8 cellular contexts compared by ENCODE assay signal in the genomic region with DNA sequence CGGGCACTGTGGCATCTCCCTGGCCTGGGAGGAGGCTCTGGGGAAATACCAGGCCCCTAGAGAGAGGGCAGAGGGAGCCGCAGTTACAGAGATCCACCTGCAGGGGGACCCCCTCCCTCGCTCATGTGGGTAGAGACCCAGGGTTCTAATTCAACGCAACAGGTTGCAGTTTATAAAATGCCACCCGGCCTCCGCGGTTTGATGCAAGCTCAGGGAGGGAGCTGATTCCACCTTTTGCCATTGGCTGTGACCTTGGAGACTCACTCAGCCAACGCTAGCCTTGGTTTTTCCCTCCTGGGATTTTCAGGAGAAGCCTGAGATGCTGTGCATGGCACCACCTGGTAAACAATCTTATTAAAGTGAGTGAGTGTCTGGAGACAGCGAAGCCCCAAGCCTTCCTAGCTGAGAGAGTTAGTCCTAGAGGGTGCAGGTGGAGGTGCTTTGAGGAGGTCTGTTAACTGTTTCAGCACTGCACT. TPM values are rescaled to one million over a fixed set of nuclear protein-coding genes. Genes with fewer than 3 reads are reported as not detected.
DNase-seq lines count a peak whose midpoint lies in the region; ATAC-seq and TF ChIP-seq lines count a peak whose summit lies in the region.

No MANE protein-coding gene starts in this region.

- POLR2A ChIA-PET in AG04450 (lab: Yijun Ruan, JAX), result no interaction called here

- intact Hi-C loops in dorsolateral prefrontal cortex (cut with DNase I), result loop anchor here (2.0 to 5.0 kb wide), 3 partner anchors 72 to 227 kb away; no protein-coding TSS in a partner anchor

- H3K4me3 ChIP-seq in AG04450 (ENCODE audit: low read depth, low read length) (no peak overlapping the region), dorsolateral prefrontal cortex (peak overlapping the region in 1 of 59 donors; percentile 1), lung (no peak overlapping the region)

- H3K27ac ChIP-seq in AG04450 (ENCODE audit: low read depth, low read length), result no peak overlapping the region
- no peak overlapping the region for H3K27ac ChIP-seq in dorsolateral prefrontal cortex
- no peak overlapping the region for H3K27ac ChIP-seq in lung (ENCODE audit: low read depth in 1 of 2, low read length in 1 of 2)

- DNase-seq in AG04450 (ENCODE audit: low read depth, low spot score), result no peak
- DNase-seq in NCI-H226, result peak; percentile 39
- DNase-seq in activated CD4-positive, alpha-beta T cell treated with anti-CD3 and anti-CD28 coated beads, Interleukin-2, amount 50 U/mL, for 24 hours (ENCODE audit: low read depth in 1 of 2, low spot score in 1 of 2), result peak; percentile 54 to 66
- peak in 9 of 10 donors; percentile 28 to 78 (median 64) for DNase-seq in dorsolateral prefrontal cortex
- peak; percentile 67 for DNase-seq in lung (ENCODE audit: low spot score)
- peak; percentile 46 for DNase-seq in stimulated activated CD8-positive, alpha-beta memory T cell treated with anti-CD3 and anti-CD28 coated beads, Interleukin-15, amount 100 ng/mL, for 24 hours (ENCODE audit: low read depth)

- peaks cover 0 to 5% of the 10 kb centered on the region in 2 donors for H3K4me1 ChIP-seq in lung (ENCODE audit: control insufficient read depth in 2 of 2, insufficient read depth in 2 of 2, low read length in 2 of 2)

- CTCF ChIA-PET in AG04450 (lab: Charles Lee), result interaction anchor here (0.5 to 4.6 kb wide), 27 partner anchors 10 to 713 kb away, joined by 3 to 162 read pairs (median 4); a partner anchor contains a TSS

- WGBS in lung, 2 donors, result 7 to 10% methylated on average over 9 of the region's 9 CpGs

- TF ChIP-seq CTCF in AG04450 (IDR thresholded peaks at IDR 0.05; ENCODE audit: low read depth, low read length) (peak; percentile 95), dorsolateral prefrontal cortex (IDR thresholded peaks at IDR 0.05 in 54 of 56, conservative IDR thresholded peaks at IDR 0.05 in 2 of 56; ENCODE audit: low read depth in 1 of 56, partially characterized antibody in 56 of 56) (peak; percentile 58 to 96 (median 90)), lung (IDR thresholded peaks at IDR 0.05; ENCODE audit: control extremely low read depth, extremely low read depth) (peak; percentile 52)

- peak; percentile 42 for ATAC-seq in GM18868 (IDR thresholded peaks at IDR 0.05; ENCODE audit: unreplicated experiment)
- peak; percentile 90 for ATAC-seq in lung (ENCODE audit: insufficient read depth, low FRiP score)
- ATAC-seq in HG02840 (IDR thresholded peaks at IDR 0.05; ENCODE audit: low FRiP score, unreplicated experiment), result no peak

- H3K27me3 ChIP-seq in AG04450 (ENCODE audit: control insufficient read depth, insufficient read depth, low read length) (peaks cover 12% of the 10 kb centered on the region), dorsolateral prefrontal cortex (peaks cover 0 to 6% (median 0%) of the 10 kb centered on the region in 45 donors), lung (ENCODE audit: control insufficient read depth, insufficient read depth) (no peaks in the 10 kb centered on the region)

- H3K36me3 ChIP-seq in lung (ENCODE audit: control insufficient read depth in 2 of 2, insufficient read depth in 2 of 2, low read length in 2 of 2), result no peaks in the 10 kb centered on the region

- no peaks in the 10 kb centered on the region for H3K9me3 ChIP-seq in AG04450 (ENCODE audit: control insufficient read depth, insufficient read depth, low read length)
- no peaks in the 10 kb centered on the region for H3K9me3 ChIP-seq in lung (ENCODE audit: control insufficient read depth in 2 of 2, insufficient read depth in 1 of 2, low read length in 1 of 2)

RNA-seq across cellular contexts. Expression of a gene that starts 12.1 kb away (rescaled TPM):
- 0.04 and 0.06 TPM in 2 replicates for polyA plus RNA-seq in AG04450 (2011; rRNA removed)
- polyA minus RNA-seq in AG04450 (2011; rRNA and poly(A)+ RNA removed), result not detected in 2 replicates
- 1 to 10 TPM in 101 of 120 experiments, under 1 TPM in 19; 0.25 to 5.6 (median 1.7) TPM for total RNA-seq in dorsolateral prefrontal cortex
- total RNA-seq in lung, result 1 to 10 TPM; 2.3 to 2.8 TPM
- polyA plus RNA-seq in lung, result under 1 TPM; 0.94 to 0.95 TPM

RNA-seq across cellular contexts. Expression of a gene that starts 25.9 kb away (rescaled TPM):
- polyA plus RNA-seq in AG04450 (2011; rRNA removed), result 102 and 130 TPM in 2 replicates
- 71.0 and 118 TPM in 2 replicates for polyA minus RNA-seq in AG04450 (2011; rRNA and poly(A)+ RNA removed)
- 100 to 1,000 TPM; 103 to 225 (median 157) TPM for total RNA-seq in dorsolateral prefrontal cortex
- total RNA-seq in lung, result 100 to 1,000 TPM; 102 to 128 TPM
- 10 to 100 TPM; 46.8 to 84.0 TPM for polyA plus RNA-seq in lung
